Comparison of ENCODE assay signal across 8 cellular contexts in the genomic region with DNA sequence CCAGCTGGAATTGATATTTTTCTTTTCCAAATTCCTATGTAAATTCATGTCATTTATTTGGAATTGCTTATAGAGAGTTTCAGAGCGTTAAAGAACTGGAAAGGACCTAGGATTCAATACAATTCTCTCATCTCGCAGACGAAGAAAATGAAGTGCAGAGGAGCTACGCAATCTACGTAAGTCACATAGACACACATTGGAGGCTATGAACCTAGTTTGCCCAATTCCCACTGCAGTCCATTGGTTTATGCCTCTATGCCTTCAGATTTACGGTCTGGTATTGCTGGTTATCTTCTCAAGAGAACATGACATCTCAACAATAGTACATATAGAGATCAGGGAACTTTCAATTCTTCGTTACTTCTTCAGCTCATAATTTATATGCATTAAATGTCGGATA. TPM values are rescaled to one million over a fixed set of nuclear protein-coding genes. Genes with fewer than 3 reads are reported as not detected.
DNase-seq lines count a peak whose midpoint lies in the region; ATAC-seq and TF ChIP-seq lines count a peak whose summit lies in the region.

No MANE protein-coding gene starts in this region.

- no peaks in the 10 kb centered on the region for H3K9me3 Mint-ChIP-seq in WTC11

- ATAC-seq in WTC11 (no peak), GM18868 (IDR thresholded peaks at IDR 0.05; ENCODE audit: unreplicated experiment) (no peak)

- no peak overlapping the region for H3K9ac ChIP-seq in smooth muscle cell (ENCODE audit: low read depth)

- peak overlapping the region; percentile 1 for H3K27ac ChIP-seq in smooth muscle cell (ENCODE audit: low read depth)

- peaks cover 27% of the 10 kb centered on the region for H3K27me3 Mint-ChIP-seq in WTC11 (ENCODE audit: low read depth)

- H3K4me3 Mint-ChIP-seq in WTC11: peak overlapping the region; percentile 72

- H4K20me1 ChIP-seq in smooth muscle cell (ENCODE audit: low read depth): peaks cover 32% of the 10 kb centered on the region

- TF ChIP-seq CTCF in WTC11 (IDR thresholded peaks at IDR 0.05): no peak
- TF ChIP-seq CTCF in smooth muscle cell (IDR thresholded peaks at IDR 0.05; ENCODE audit: borderline replicate concordance, insufficient read depth, poor library complexity, severe bottlenecking): no peak

- no peaks in the 10 kb centered on the region for H3F3A ChIP-seq in smooth muscle cell (ENCODE audit: low read depth)

- H3K27me3 ChIP-seq in smooth muscle cell (ENCODE audit: low read depth): no peaks in the 10 kb centered on the region

- H3K36me3 ChIP-seq in smooth muscle cell (ENCODE audit: low read depth): no peaks in the 10 kb centered on the region

- POLR2A ChIA-PET in WTC11 (lab: Charles Lee): interaction anchor here (1.0 kb wide), 1 partner anchor 273 kb away, joined by 4 read pairs; a partner anchor contains a TSS

- H3K79me2 ChIP-seq in smooth muscle cell (ENCODE audit: low read depth): peaks cover 30% of the 10 kb centered on the region

- no peak overlapping the region for H3K4me3 ChIP-seq in smooth muscle cell

- peaks cover 18% of the 10 kb centered on the region for H3K4me1 ChIP-seq in smooth muscle cell (ENCODE audit: low read depth)

- H3K27ac Mint-ChIP-seq in WTC11: peak overlapping the region; percentile 66; the same call in 1 of the 2 replicates

- no peak overlapping the region for H2AFZ ChIP-seq in smooth muscle cell (ENCODE audit: low read depth)

- 0 out of 2 replicates have a peak, but pooled peaks cover 7% of the 10 kb centered on the region for H3K36me3 Mint-ChIP-seq in WTC11

- H3K4me1 Mint-ChIP-seq in WTC11: peaks cover 38% of the 10 kb centered on the region

- H3K9me3 ChIP-seq in smooth muscle cell (replicated peaks; ENCODE audit: low read depth): no peaks in the 10 kb centered on the region

- DNase-seq in NCI-H2227 (lab: John Stamatoyannopoulos, UW; ENCODE audit: unreplicated experiment) (peak; percentile 7), NCI-H2227 treated with DMSO at 0.1 percent for 48 hours (lab: John Stamatoyannopoulos, UW) (no peak), WTC11 (ENCODE audit: low spot score) (no peak), fibroblast of gingiva (ENCODE audit: low read depth) (peak; percentile 7), smooth muscle cell (lab: John Stamatoyannopoulos, UW; ENCODE audit: unreplicated experiment) (no peak), KBM-7 (no peak), NCI-H82 (lab: John Stamatoyannopoulos, UW) (no peak)

- H3K4me2 ChIP-seq in smooth muscle cell: no peak overlapping the region

- CTCF ChIA-PET in WTC11 (lab: Charles Lee): interaction anchor here (1.2 to 2.2 kb wide), 2 partner anchors 126 to 238 kb away, joined by 3 to 11 read pairs; no protein-coding TSS in a partner anchor

- 95% methylated on average over 8 of the region's 8 CpGs for WGBS in smooth muscle cell (ENCODE audit: low lambda C conversion rate)

- in situ Hi-C loops in KBM-7 (cut with MboI; ENCODE audit: low pct_unique_long_range_greater_than_20kb, low sequenced_read_pairs): no loop called here

TF ChIP-seq in WTC11, 78 proteins besides CTCF, POLR2A, EP300 and RAD21:
- TF ChIP-seq, protein P1, sequence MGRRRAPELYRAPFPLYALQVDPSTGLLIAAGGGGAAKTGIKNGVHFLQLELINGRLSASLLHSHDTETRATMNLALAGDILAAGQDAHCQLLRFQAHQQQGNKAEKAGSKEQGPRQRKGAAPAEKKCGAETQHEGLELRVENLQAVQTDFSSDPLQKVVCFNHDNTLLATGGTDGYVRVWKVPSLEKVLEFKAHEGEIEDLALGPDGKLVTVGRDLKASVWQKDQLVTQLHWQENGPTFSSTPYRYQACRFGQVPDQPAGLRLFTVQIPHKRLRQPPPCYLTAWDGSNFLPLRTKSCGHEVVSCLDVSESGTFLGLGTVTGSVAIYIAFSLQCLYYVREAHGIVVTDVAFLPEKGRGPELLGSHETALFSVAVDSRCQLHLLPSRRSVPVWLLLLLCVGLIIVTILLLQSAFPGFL (CRISPR knock-in tag; IDR thresholded peaks at IDR 0.05; ENCODE audit: borderline replicate concordance): no peak
- TF ChIP-seq PRRX2 (CRISPR knock-in tag; IDR thresholded peaks at IDR 0.05) (no peak), JAZF1 (CRISPR knock-in tag; IDR thresholded peaks at IDR 0.05) (no peak), FOXP1 (CRISPR knock-in tag; IDR thresholded peaks at IDR 0.05; ENCODE audit: borderline replicate concordance) (no peak), CREM (CRISPR knock-in tag; IDR thresholded peaks at IDR 0.05) (no peak), GTF2I (CRISPR knock-in tag; conservative IDR thresholded peaks at IDR 0.05) (no peak), TP53 (CRISPR knock-in tag; IDR thresholded peaks at IDR 0.05) (no peak), NR1H2 (CRISPR knock-in tag; IDR thresholded peaks at IDR 0.05) (no peak), CREB1 (CRISPR knock-in tag; IDR thresholded peaks at IDR 0.05) (no peak)
- TF ChIP-seq, protein P2, sequence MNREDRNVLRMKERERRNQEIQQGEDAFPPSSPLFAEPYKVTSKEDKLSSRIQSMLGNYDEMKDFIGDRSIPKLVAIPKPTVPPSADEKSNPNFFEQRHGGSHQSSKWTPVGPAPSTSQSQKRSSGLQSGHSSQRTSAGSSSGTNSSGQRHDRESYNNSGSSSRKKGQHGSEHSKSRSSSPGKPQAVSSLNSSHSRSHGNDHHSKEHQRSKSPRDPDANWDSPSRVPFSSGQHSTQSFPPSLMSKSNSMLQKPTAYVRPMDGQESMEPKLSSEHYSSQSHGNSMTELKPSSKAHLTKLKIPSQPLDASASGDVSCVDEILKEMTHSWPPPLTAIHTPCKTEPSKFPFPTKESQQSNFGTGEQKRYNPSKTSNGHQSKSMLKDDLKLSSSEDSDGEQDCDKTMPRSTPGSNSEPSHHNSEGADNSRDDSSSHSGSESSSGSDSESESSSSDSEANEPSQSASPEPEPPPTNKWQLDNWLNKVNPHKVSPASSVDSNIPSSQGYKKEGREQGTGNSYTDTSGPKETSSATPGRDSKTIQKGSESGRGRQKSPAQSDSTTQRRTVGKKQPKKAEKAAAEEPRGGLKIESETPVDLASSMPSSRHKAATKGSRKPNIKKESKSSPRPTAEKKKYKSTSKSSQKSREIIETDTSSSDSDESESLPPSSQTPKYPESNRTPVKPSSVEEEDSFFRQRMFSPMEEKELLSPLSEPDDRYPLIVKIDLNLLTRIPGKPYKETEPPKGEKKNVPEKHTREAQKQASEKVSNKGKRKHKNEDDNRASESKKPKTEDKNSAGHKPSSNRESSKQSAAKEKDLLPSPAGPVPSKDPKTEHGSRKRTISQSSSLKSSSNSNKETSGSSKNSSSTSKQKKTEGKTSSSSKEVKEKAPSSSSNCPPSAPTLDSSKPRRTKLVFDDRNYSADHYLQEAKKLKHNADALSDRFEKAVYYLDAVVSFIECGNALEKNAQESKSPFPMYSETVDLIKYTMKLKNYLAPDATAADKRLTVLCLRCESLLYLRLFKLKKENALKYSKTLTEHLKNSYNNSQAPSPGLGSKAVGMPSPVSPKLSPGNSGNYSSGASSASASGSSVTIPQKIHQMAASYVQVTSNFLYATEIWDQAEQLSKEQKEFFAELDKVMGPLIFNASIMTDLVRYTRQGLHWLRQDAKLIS (CRISPR knock-in tag; IDR thresholded peaks at IDR 0.05; ENCODE audit: borderline replicate concordance): no peak
- TF ChIP-seq, protein P3, sequence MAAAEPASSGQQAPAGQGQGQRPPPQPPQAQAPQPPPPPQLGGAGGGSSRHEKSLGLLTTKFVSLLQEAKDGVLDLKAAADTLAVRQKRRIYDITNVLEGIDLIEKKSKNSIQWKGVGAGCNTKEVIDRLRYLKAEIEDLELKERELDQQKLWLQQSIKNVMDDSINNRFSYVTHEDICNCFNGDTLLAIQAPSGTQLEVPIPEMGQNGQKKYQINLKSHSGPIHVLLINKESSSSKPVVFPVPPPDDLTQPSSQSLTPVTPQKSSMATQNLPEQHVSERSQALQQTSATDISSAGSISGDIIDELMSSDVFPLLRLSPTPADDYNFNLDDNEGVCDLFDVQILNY (CRISPR knock-in tag; IDR thresholded peaks at IDR 0.05): no peak
- TF ChIP-seq, protein P4, sequence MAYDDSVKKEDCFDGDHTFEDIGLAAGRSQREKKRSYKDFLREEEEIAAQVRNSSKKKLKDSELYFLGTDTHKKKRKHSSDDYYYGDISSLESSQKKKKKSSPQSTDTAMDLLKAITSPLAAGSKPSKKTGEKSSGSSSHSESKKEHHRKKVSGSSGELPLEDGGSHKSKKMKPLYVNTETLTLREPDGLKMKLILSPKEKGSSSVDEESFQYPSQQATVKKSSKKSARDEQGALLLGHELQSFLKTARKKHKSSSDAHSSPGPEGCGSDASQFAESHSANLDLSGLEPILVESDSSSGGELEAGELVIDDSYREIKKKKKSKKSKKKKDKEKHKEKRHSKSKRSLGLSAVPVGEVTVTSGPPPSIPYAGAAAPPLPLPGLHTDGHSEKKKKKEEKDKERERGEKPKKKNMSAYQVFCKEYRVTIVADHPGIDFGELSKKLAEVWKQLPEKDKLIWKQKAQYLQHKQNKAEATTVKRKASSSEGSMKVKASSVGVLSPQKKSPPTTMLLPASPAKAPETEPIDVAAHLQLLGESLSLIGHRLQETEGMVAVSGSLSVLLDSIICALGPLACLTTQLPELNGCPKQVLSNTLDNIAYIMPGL (CRISPR knock-in tag; IDR thresholded peaks at IDR 0.05): no peak
- TF ChIP-seq, protein P5, sequence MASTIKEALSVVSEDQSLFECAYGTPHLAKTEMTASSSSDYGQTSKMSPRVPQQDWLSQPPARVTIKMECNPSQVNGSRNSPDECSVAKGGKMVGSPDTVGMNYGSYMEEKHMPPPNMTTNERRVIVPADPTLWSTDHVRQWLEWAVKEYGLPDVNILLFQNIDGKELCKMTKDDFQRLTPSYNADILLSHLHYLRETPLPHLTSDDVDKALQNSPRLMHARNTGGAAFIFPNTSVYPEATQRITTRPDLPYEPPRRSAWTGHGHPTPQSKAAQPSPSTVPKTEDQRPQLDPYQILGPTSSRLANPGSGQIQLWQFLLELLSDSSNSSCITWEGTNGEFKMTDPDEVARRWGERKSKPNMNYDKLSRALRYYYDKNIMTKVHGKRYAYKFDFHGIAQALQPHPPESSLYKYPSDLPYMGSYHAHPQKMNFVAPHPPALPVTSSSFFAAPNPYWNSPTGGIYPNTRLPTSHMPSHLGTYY (CRISPR knock-in tag; IDR thresholded peaks at IDR 0.05): no peak

RNA-seq across cellular contexts. Expression of a gene that starts 1.0 kb away (rescaled TPM):
- 37.3 to 47.8 TPM (median 45.2 TPM) in 3 replicates for total RNA-seq in WTC11 (2021)
- total RNA-seq in smooth muscle cell: 40.8 and 41.2 TPM in 2 replicates
- 18.7 and 34.6 TPM in 2 replicates for polyA plus RNA-seq in smooth muscle cell

Comparison
In these comparisons a context has a peak if more than half of its experiments do, and no peak if none do; other contexts are left out.
1. DNase-seq: peak in NCI-H2227 (single experiment) and fibroblast of gingiva (single experiment); none in NCI-H2227 treated with DMSO at 0.1 percent for 48 hours (single experiment), WTC11 (single experiment), smooth muscle cell (single experiment), KBM-7 (single experiment) and NCI-H82 (single experiment).